In genomic region chr17:81931189-81931556, GRCh38 we compare ENCODE assay signal across 2 cellular contexts.
TF ChIP-seq lines count a peak whose summit lies in the region.

No MANE protein-coding gene starts in this region.

TF ChIP-seq in SK-N-SH, 30 proteins besides CTCF, POLR2A, EP300 and RAD21:
- no peak for TF ChIP-seq NFIC (IDR thresholded peaks at IDR 0.05; ENCODE audit: borderline replicate concordance)
- TF ChIP-seq ELF1 (IDR thresholded peaks at IDR 0.05): 0 out of 2 replicates have a peak, but pooled peaks have one; percentile 16
TF ChIP-seq in SK-N-SH: peak in this region for 1.

TF ChIP-seq in SK-N-SH treated with all-trans-retinoic acid at 6 μM for 48 hours, 23 proteins besides CTCF, POLR2A, EP300 and RAD21:
- TF ChIP-seq SNAI2 (CRISPR knock-in tag; IDR thresholded peaks at IDR 0.05) (no peak), ZNF8 (CRISPR knock-in tag; IDR thresholded peaks at IDR 0.05) (no peak), ZC3H10 (CRISPR knock-in tag; IDR thresholded peaks at IDR 0.05) (no peak), BACH2 (CRISPR knock-in tag; IDR thresholded peaks at IDR 0.05; ENCODE audit: borderline replicate concordance) (no peak), TCF4 (CRISPR knock-in tag; IDR thresholded peaks at IDR 0.05; ENCODE audit: borderline replicate concordance) (no peak), ZFP3 (CRISPR knock-in tag; IDR thresholded peaks at IDR 0.05) (no peak), ISL1 (CRISPR knock-in tag; IDR thresholded peaks at IDR 0.05) (no peak), PATZ1 (CRISPR knock-in tag; IDR thresholded peaks at IDR 0.05; ENCODE audit: borderline replicate concordance) (no peak), CSRNP3 (CRISPR knock-in tag; IDR thresholded peaks at IDR 0.05) (no peak), PPARA (CRISPR knock-in tag; IDR thresholded peaks at IDR 0.05; ENCODE audit: borderline replicate concordance) (no peak), TSHZ2 (CRISPR knock-in tag; IDR thresholded peaks at IDR 0.05) (no peak), ZNF70 (CRISPR knock-in tag; IDR thresholded peaks at IDR 0.05) (no peak), RARB (CRISPR knock-in tag; IDR thresholded peaks at IDR 0.05) (no peak), ARNTL (CRISPR knock-in tag; IDR thresholded peaks at IDR 0.05; ENCODE audit: borderline replicate concordance, low read depth) (no peak), ESRRG (CRISPR knock-in tag; IDR thresholded peaks at IDR 0.05) (no peak)
- TF ChIP-seq, protein P1, sequence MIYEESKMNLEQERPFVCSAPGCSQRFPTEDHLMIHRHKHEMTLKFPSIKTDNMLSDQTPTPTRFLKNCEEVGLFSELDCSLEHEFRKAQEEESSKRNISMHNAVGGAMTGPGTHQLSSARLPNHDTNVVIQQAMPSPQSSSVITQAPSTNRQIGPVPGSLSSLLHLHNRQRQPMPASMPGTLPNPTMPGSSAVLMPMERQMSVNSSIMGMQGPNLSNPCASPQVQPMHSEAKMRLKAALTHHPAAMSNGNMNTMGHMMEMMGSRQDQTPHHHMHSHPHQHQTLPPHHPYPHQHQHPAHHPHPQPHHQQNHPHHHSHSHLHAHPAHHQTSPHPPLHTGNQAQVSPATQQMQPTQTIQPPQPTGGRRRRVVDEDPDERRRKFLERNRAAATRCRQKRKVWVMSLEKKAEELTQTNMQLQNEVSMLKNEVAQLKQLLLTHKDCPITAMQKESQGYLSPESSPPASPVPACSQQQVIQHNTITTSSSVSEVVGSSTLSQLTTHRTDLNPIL (CRISPR knock-in tag; IDR thresholded peaks at IDR 0.05; ENCODE audit: low read depth): no peak
